In genomic region chr1:169933999-169934725, GRCh38 we compare ENCODE assay signal across 17 cellular contexts.
DNase-seq lines count a peak whose midpoint lies in the region; ATAC-seq and TF ChIP-seq lines count a peak whose summit lies in the region.
"Had no signal": no experiment of that assay in that cellular context is flagged by ENCODE, and none has a peak within 500 bp of the region (broad histone marks: within the 10 kb centered on the region; RNA-seq: fewer than 3 reads in every experiment).

No MANE protein-coding gene starts in this region.

- TF ChIP-seq POLR2A in GM18505 (IDR thresholded peaks at IDR 0.05; ENCODE audit: borderline replicate concordance, extremely low read depth, insufficient read depth, insufficient read length), result no peak

- in situ Hi-C loops in brain microvascular endothelial cell (cut with HindIII; ENCODE audit: low pct_ligation_motif_present, low sequenced_read_pairs), result loop anchor here (25.0 kb wide), 1 partner anchor 828 kb away; no protein-coding TSS in a partner anchor

- H3K27me3 ChIP-seq in brain microvascular endothelial cell (replicated peaks), result no peaks in the 10 kb centered on the region
- H3K27me3 ChIP-seq: hepatocyte had no signal

- H3K27ac ChIP-seq in brain microvascular endothelial cell, result no peak overlapping the region
- H3K27ac ChIP-seq: epithelial cell of prostate, hepatocyte, skin epidermis, VCaP had no signal

- DNase-seq in AG10803 (ENCODE audit: low read depth) (peak; percentile 14), HS-5 (ENCODE audit: low read depth) (peak; percentile 22), brain microvascular endothelial cell (peak; percentile 42), left kidney (ENCODE audit: low read depth, low spot score) (peak; percentile 66), NCI-H146 (lab: John Stamatoyannopoulos, UW) (no peak), SKM-1 (lab: John Stamatoyannopoulos, UW; ENCODE audit: unreplicated experiment) (no peak)
- no peak for DNase-seq in activated CD4-positive, alpha-beta T cell treated with anti-CD3 and anti-CD28 coated beads, Interleukin-2, amount 50 U/mL, for 1 hour
- DNase-seq: activated naive CD4-positive, alpha-beta T cell; Caco-2; central memory CD4-positive, alpha-beta T cell; HFFc6; NCI-H2171 treated with DMSO at 0.1 percent for 48 hours had no signal

- TF ChIP-seq CTCF in AG10803 (conservative IDR thresholded peaks at IDR 0.05; ENCODE audit: low read length), result no peak
- no peak for TF ChIP-seq CTCF in brain microvascular endothelial cell (IDR thresholded peaks at IDR 0.05; ENCODE audit: low read depth, low read length, missing control alignments)

- H3K36me3 ChIP-seq in brain microvascular endothelial cell (replicated peaks), result no peaks in the 10 kb centered on the region

- no peak overlapping the region for H3K4me3 ChIP-seq in AG10803 (ENCODE audit: low read length)
- H3K4me3 ChIP-seq in brain microvascular endothelial cell (ENCODE audit: low read depth, low read length), result no peak overlapping the region
- H3K4me3 ChIP-seq: hepatocyte, skin epidermis had no signal

- ATAC-seq in GM18505 (IDR thresholded peaks at IDR 0.05; ENCODE audit: unreplicated experiment), result no peak

Comparison
In these comparisons a context has a peak if more than half of its experiments do, and no peak if none do; other contexts are left out.
1. DNase-seq: peak in AG10803 (single experiment), HS-5 (single experiment), brain microvascular endothelial cell (single experiment) and left kidney (single experiment); none in activated CD4-positive, alpha-beta T cell treated with anti-CD3 and anti-CD28 coated beads, Interleukin-2, amount 50 U/mL, for 1 hour (single experiment), NCI-H146 (single experiment) and SKM-1 (single experiment).